8 cellular contexts compared by ENCODE assay signal in genomic region chr18:54882318-54882717, GRCh38. TPM values are rescaled to one million over a fixed set of nuclear protein-coding genes. Genes with fewer than 3 reads are reported as not detected.
"Had no signal": no experiment of that assay in that cellular context is flagged by ENCODE, and none has a peak within 500 bp of the region (broad histone marks: within the 10 kb centered on the region; RNA-seq: fewer than 3 reads in every experiment).

No MANE protein-coding gene starts in this region.

- FAIRE-seq: HepG2 had no signal

- DNase-seq: GM23248, GOT3, H7, HCEC 1CT, KBM-7 had no signal

- H3K27ac ChIP-seq: GM23248, HL-60 had no signal

- H3K4me3 Mint-ChIP-seq: IgD-negative memory B cell had no signal

- ATAC-seq: HepG2 had no signal

- H3K9ac ChIP-seq: GM23248 had no signal

- H3K4me1 Mint-ChIP-seq: IgD-negative memory B cell had no signal

- H3K4me3 ChIP-seq: GM23248 had no signal

- H3K27ac Mint-ChIP-seq: IgD-negative memory B cell had no signal

- H3K9me3 Mint-ChIP-seq: IgD-negative memory B cell had no signal

RNA-seq across cellular contexts. Expression of gene RAB27B, which starts 54.0 kb away (rescaled TPM):
- total RNA-seq: H7, HepG2 had no signal
- polyA plus RNA-seq: HepG2 had no signal
